18 cellular contexts compared by ENCODE assay signal in genomic region chr1:245388687-245389086, GRCh38.
A peak's percentile ranks its signal among the peaks of the same experiment; 100 is the strongest.
DNase-seq lines count a peak whose midpoint lies in the region; ATAC-seq, FAIRE-seq and TF ChIP-seq lines count a peak whose summit lies in the region.
"Had no signal": no experiment of that assay in that cellular context is flagged by ENCODE, and none has a peak within 500 bp of the region (broad histone marks: within the 10 kb centered on the region; RNA-seq: fewer than 3 reads in every experiment).

No MANE protein-coding gene starts in this region.

- no TSS peak for BruUV-seq in MCF 10A (replicated peaks; lab: Mats Ljungman, UMichigan)

- no peak for FAIRE-seq in H1 (lab: Jason Lieb, UNC)
- FAIRE-seq: G401.6, GM12891 had no signal

- no peak overlapping the region for H3K56ac ChIP-seq in H1 (replicated peaks; ENCODE audit: insufficient read length, low read depth, low read length)

- ATAC-seq in left ventricle myocardium superior: no peak

- intact Hi-C loops in cardiac septum (cut with DNase I) (no loop called here), left ventricle myocardium superior (cut with micrococcal nuclease) (loop anchor here (10.0 kb wide), 1 partner anchor 234 kb away; the partner anchor contains the start of gene KIF26B), MCF 10A (cut with micrococcal nuclease) (loop anchor here (10.0 kb wide), 1 partner anchor 616 kb away; no protein-coding TSS in a partner anchor)

- no peaks in the 10 kb centered on the region for H3K79me1 ChIP-seq in H1 (ENCODE audit: low read depth, low read length)

- DNase-seq in cardiac septum (ENCODE audit: low spot score) (peak; percentile 59), left ventricle myocardium superior (no peak), H1 (ENCODE audit: low read depth in 1 of 2, low spot score in 2 of 2) (no peak), nephron progenitor cell (no peak), NCI-H2196 (lab: John Stamatoyannopoulos, UW; ENCODE audit: unreplicated experiment) (no peak), MCF 10A (ENCODE audit: unreplicated experiment) (no peak), EL (no peak)
- DNase-seq: 8988T; AML-193; Calu3; CD4-positive, CD25-positive, alpha-beta regulatory T cell; DMS 273 treated with DMSO at 0.1 percent for 48 hours; H7 had no signal

- no peak overlapping the region for H3K4ac ChIP-seq in H1 (replicated peaks; ENCODE audit: insufficient read length, low read depth, low read length)

- CTCF ChIA-PET in H1 (lab: Charles Lee; ENCODE audit: partially characterized antibody) (no interaction called here), MCF 10A (lab: Yijun Ruan, JAX) (interaction anchor here (0.6 to 1.0 kb wide), 2 partner anchors 8 to 33 kb away, joined by 3 read pairs; no protein-coding TSS in a partner anchor)

- no peak for TF ChIP-seq POLR2A in H1 (IDR thresholded peaks at IDR 0.05; ENCODE audit: control extremely low read depth in 1 of 2, low read depth in 2 of 2, low read length in 2 of 2)

- H3K4me2 ChIP-seq in H1 (ENCODE audit: insufficient read depth in 1 of 2, low read depth in 2 of 2, low read length in 2 of 2): no peak overlapping the region
- H3K4me2 ChIP-seq: BLaER1, KMS-11 had no signal

- no peaks in the 10 kb centered on the region for H3K9me3 ChIP-seq in H1 (ENCODE audit: insufficient read depth in 2 of 2, low read depth in 1 of 2, low read length in 1 of 2)
- H3K9me3 ChIP-seq: BLaER1 had no signal

- no peak overlapping the region for H2AK5ac ChIP-seq in H1 (ENCODE audit: low read depth, low read length)

- H2BK120ac ChIP-seq in H1 (replicated peaks; ENCODE audit: low read depth, low read length): no peak overlapping the region

- TF ChIP-seq CTCF in H1 (IDR thresholded peaks at IDR 0.05; ENCODE audit: control extremely low read depth in 1 of 3, insufficient read depth in 1 of 3, low read depth in 1 of 3, low read length in 3 of 3) (no peak), nephron progenitor cell (IDR thresholded peaks at IDR 0.05) (no peak), MCF 10A (IDR thresholded peaks at IDR 0.05; ENCODE audit: unreplicated experiment) (no peak)

- H3K23ac ChIP-seq in H1 (ENCODE audit: insufficient read length): no peak overlapping the region

- no peak overlapping the region for H2BK20ac ChIP-seq in H1 (ENCODE audit: low read length)

- no peaks in the 10 kb centered on the region for H3K23me2 ChIP-seq in H1 (ENCODE audit: low read depth, low read length)

- H3K4me1 ChIP-seq in H1 (replicated peaks in 1 of 4; ENCODE audit: control insufficient read depth in 3 of 4, insufficient read depth in 4 of 4, low read length in 3 of 4): no peaks in the 10 kb centered on the region
- H3K4me1 ChIP-seq: BLaER1 had no signal

- no peak overlapping the region for H2BK15ac ChIP-seq in H1 (ENCODE audit: low read length)

- H3K9ac ChIP-seq in H1 (replicated peaks in 1 of 4; ENCODE audit: extremely low read depth in 1 of 4, low read depth in 3 of 4, low read length in 3 of 4): no peak overlapping the region
- H3K9ac ChIP-seq: BLaER1, KMS-11 had no signal

- H3K27ac Mint-ChIP-seq in nephron progenitor cell: peak overlapping the region; percentile 47
- H3K27ac Mint-ChIP-seq in MCF 10A (ENCODE audit: low read depth, unreplicated experiment): no peak overlapping the region
- H3K27ac Mint-ChIP-seq: CD4-positive, CD25-positive, alpha-beta regulatory T cell; IgD-negative memory B cell had no signal

- no peak overlapping the region for H2BK5ac ChIP-seq in H1 (ENCODE audit: low read depth, low read length)

- H3K14ac ChIP-seq in H1 (ENCODE audit: insufficient read length): no peak overlapping the region

- TF ChIP-seq RAD21 in H1 (IDR thresholded peaks at IDR 0.05 in 1 of 2, conservative IDR thresholded peaks at IDR 0.05 in 1 of 2; ENCODE audit: low read depth in 2 of 2, low read length in 2 of 2): no peak

- peaks cover 7% of the 10 kb centered on the region for H3K27me3 Mint-ChIP-seq in nephron progenitor cell (ENCODE audit: low read depth, poor library complexity)
- peaks cover 44% of the 10 kb centered on the region for H3K27me3 Mint-ChIP-seq in MCF 10A (ENCODE audit: insufficient read depth, unreplicated experiment)
- H3K27me3 Mint-ChIP-seq: CD4-positive, CD25-positive, alpha-beta regulatory T cell had no signal

- no peak overlapping the region for H3K27ac ChIP-seq in H1 (ENCODE audit: low read depth, low read length)
- H3K27ac ChIP-seq: BLaER1, KMS-11 had no signal

- H3K4me3 ChIP-seq in H1 (ENCODE audit: extremely low read depth in 1 of 4, insufficient read depth in 2 of 4, low read depth in 3 of 4, low read length in 4 of 4): no peak overlapping the region
- H3K4me3 ChIP-seq: BLaER1 had no signal

- POLR2A ChIA-PET in H1 (lab: Charles Lee; ENCODE audit: partially characterized antibody): no interaction called here
- POLR2A ChIA-PET in MCF 10A (lab: Yijun Ruan, JAX): no interaction called here

- no peaks in the 10 kb centered on the region for H4K20me1 ChIP-seq in H1 (replicated peaks in 1 of 2; ENCODE audit: control insufficient read depth in 1 of 2, insufficient read depth in 2 of 2, low read length in 2 of 2)
- H4K20me1 ChIP-seq: BLaER1 had no signal

- H3K36me3 Mint-ChIP-seq in nephron progenitor cell (ENCODE audit: low read depth) (peaks cover 30% of the 10 kb centered on the region), MCF 10A (ENCODE audit: insufficient read depth, unreplicated experiment) (no peaks in the 10 kb centered on the region)
- H3K36me3 Mint-ChIP-seq: IgD-negative memory B cell had no signal

- WGBS in H1 (ENCODE audit: extremely low coverage in 1 of 2, insufficient coverage in 1 of 2, insufficient read length in 1 of 2, insufficient replicate concordance in 2 of 2, low coverage in 1 of 2, low lambda C conversion rate in 2 of 2, missing lambda C conversion rate in 1 of 2), 2 experiments: 82% methylated on average over 3 of the region's 3 CpGs; no CpG with 5 or more reads in 1 of the 2 experiments

- H3K4me1 Mint-ChIP-seq in nephron progenitor cell: peaks cover 54% of the 10 kb centered on the region
- H3K4me1 Mint-ChIP-seq in MCF 10A (ENCODE audit: insufficient read depth, unreplicated experiment): peaks cover 5% of the 10 kb centered on the region
- H3K4me1 Mint-ChIP-seq: CD4-positive, CD25-positive, alpha-beta regulatory T cell had no signal

- H2BK12ac ChIP-seq in H1 (ENCODE audit: low read depth, low read length): no peak overlapping the region

- H3K9me3 Mint-ChIP-seq in nephron progenitor cell: peaks cover 21% of the 10 kb centered on the region
- peaks cover 8% of the 10 kb centered on the region for H3K9me3 Mint-ChIP-seq in MCF 10A (ENCODE audit: unreplicated experiment)

- H2AFZ ChIP-seq in H1 (ENCODE audit: low read length): peak overlapping the region; percentile 19; the same call in 1 of the 2 replicates

- no peak for TF ChIP-seq EP300 in H1 (IDR thresholded peaks at IDR 0.05; ENCODE audit: borderline replicate concordance in 1 of 2, low read depth in 2 of 2, low read length in 2 of 2)

- no peaks in the 10 kb centered on the region for H3K79me2 ChIP-seq in H1 (ENCODE audit: control insufficient read depth in 1 of 2, insufficient read depth in 2 of 2, low read length in 2 of 2)

- H4K8ac ChIP-seq in H1 (ENCODE audit: extremely low read depth, insufficient read depth, low read length): no peak overlapping the region

- no peak overlapping the region for H3K4me3 Mint-ChIP-seq in nephron progenitor cell
- H3K4me3 Mint-ChIP-seq in MCF 10A (ENCODE audit: unreplicated experiment): no peak overlapping the region
- H3K4me3 Mint-ChIP-seq: CD4-positive, CD25-positive, alpha-beta regulatory T cell; IgD-negative memory B cell had no signal

- no peaks in the 10 kb centered on the region for H3K36me3 ChIP-seq in H1 (ENCODE audit: control insufficient read depth in 2 of 4, insufficient read depth in 4 of 4, low read length in 3 of 4)
- H3K36me3 ChIP-seq: BLaER1 had no signal

- no peak overlapping the region for H4K5ac ChIP-seq in H1 (ENCODE audit: insufficient read length, low read depth, low read length)

- H4K91ac ChIP-seq in H1 (replicated peaks; ENCODE audit: insufficient read length, low read length): no peak overlapping the region

- no peak overlapping the region for H3K18ac ChIP-seq in H1 (ENCODE audit: extremely low read depth, low read length)

- H3K27me3 ChIP-seq in H1 (replicated peaks in 1 of 4; ENCODE audit: control insufficient read depth in 3 of 4, extremely low read depth in 1 of 4, insufficient read depth in 3 of 4, low read length in 3 of 4): no peaks in the 10 kb centered on the region
- H3K27me3 ChIP-seq: BLaER1 had no signal

TF ChIP-seq in H1, 55 proteins besides CTCF, POLR2A, EP300 and RAD21:
- no peak for TF ChIP-seq ATF3 (IDR thresholded peaks at IDR 0.05; ENCODE audit: insufficient read depth, low read depth, low read length)
- no peak for TF ChIP-seq CEBPB (IDR thresholded peaks at IDR 0.05; ENCODE audit: low read depth, low read length)
- TF ChIP-seq TEAD4 (IDR thresholded peaks at IDR 0.05; ENCODE audit: low read depth, low read length): no peak
TF ChIP-seq in H1: peak in this region for 0.
